ENCODE assay signal across 8 cellular contexts in genomic region chr4:38856046-38856445, GRCh38. TPM values are rescaled to one million over a fixed set of nuclear protein-coding genes. Genes with fewer than 3 reads are reported as not detected.
A peak's percentile ranks its signal among the peaks of the same experiment; 100 is the strongest.
DNase-seq lines count a peak whose midpoint lies in the region; ATAC-seq lines count a peak whose summit lies in the region.

No MANE protein-coding gene starts in this region.

- no peak for DNase-seq in CD4-positive, alpha-beta memory T cell
- DNase-seq in KBM-7 (peak; percentile 64), NCI-H226 (no peak), DMS153 treated with DMSO at 0.1 percent for 48 hours (lab: John Stamatoyannopoulos, UW; ENCODE audit: unreplicated experiment) (no peak), cerebellum (ENCODE audit: low spot score) (no peak)
- DNase-seq in activated naive CD8-positive, alpha-beta T cell treated with anti-CD3 and anti-CD28 coated beads, Interleukin-2, amount 10 ng/mL, durations not matched to agents 7 days and 5 days = no peak

- H3K9me3 ChIP-seq in CD4-positive, alpha-beta memory T cell (ENCODE audit: control insufficient read depth in 1 of 2, low read length in 2 of 2) = no peaks in the 10 kb centered on the region
- H3K9me3 ChIP-seq in mononuclear cell (ENCODE audit: low read depth, low read length) = no peaks in the 10 kb centered on the region

- no peaks in the 10 kb centered on the region for H3K27me3 ChIP-seq in CD4-positive, alpha-beta memory T cell (ENCODE audit: insufficient read depth, low read length)
- H3K27me3 ChIP-seq in mononuclear cell (ENCODE audit: insufficient read depth, low read length) = no peaks in the 10 kb centered on the region

- CTCF ChIA-PET in CD4-positive, alpha-beta memory T cell (lab: Charles Lee; ENCODE audit: partially characterized antibody) = interaction anchor here (0.8 to 4.1 kb wide), 15 partner anchors 9 to 793 kb away, joined by 3 to 90 read pairs (median 4); partner anchors contain the start of genes TLR1 and TLR10

- ATAC-seq in activated naive CD8-positive, alpha-beta T cell treated with anti-CD3 and anti-CD28 coated beads, Interleukin-2, amount 10 ng/mL, durations not matched to agents 7 days and 5 days (ENCODE audit: low read depth) = peak; percentile 53
- ATAC-seq in HG03196 (IDR thresholded peaks at IDR 0.05; ENCODE audit: unreplicated experiment) = no peak

- H3K4me1 Mint-ChIP-seq in CD4-positive, alpha-beta memory T cell = peaks cover 23 to 35% (median 31%) of the 10 kb centered on the region in 4 donors
- peaks cover 33% of the 10 kb centered on the region for H3K4me1 Mint-ChIP-seq in activated naive CD8-positive, alpha-beta T cell treated with anti-CD3 and anti-CD28 coated beads, Interleukin-2, amount 10 ng/mL, durations not matched to agents 7 days and 5 days

- in situ Hi-C loops in KBM-7 (cut with MboI; ENCODE audit: low pct_unique_long_range_greater_than_20kb, low sequenced_read_pairs) = loop anchor here (25.0 kb wide), 1 partner anchor 94 kb away; no protein-coding TSS in a partner anchor

- peaks cover 0 to 13% (median 0%) of the 10 kb centered on the region in 8 donors for H3K9me3 Mint-ChIP-seq in CD4-positive, alpha-beta memory T cell
- H3K9me3 Mint-ChIP-seq in activated naive CD8-positive, alpha-beta T cell treated with anti-CD3 and anti-CD28 coated beads, Interleukin-2, amount 10 ng/mL, durations not matched to agents 7 days and 5 days = peaks cover 1% of the 10 kb centered on the region

- no peaks in the 10 kb centered on the region for H3K36me3 ChIP-seq in CD4-positive, alpha-beta memory T cell (ENCODE audit: insufficient read depth, low read length)

- peak overlapping the region; percentile 4 to 43 for H3K4me3 ChIP-seq in CD4-positive, alpha-beta memory T cell (ENCODE audit: low read length in 2 of 2)
- peak overlapping the region; percentile 48 for H3K4me3 ChIP-seq in mononuclear cell (ENCODE audit: low read length)

- peak overlapping the region; percentile 33 for H3K27ac ChIP-seq in CD4-positive, alpha-beta memory T cell (ENCODE audit: low read depth, low read length)

- H3K27me3 Mint-ChIP-seq in CD4-positive, alpha-beta memory T cell = no peaks in the 10 kb centered on the region
- H3K27me3 Mint-ChIP-seq in activated naive CD8-positive, alpha-beta T cell treated with anti-CD3 and anti-CD28 coated beads, Interleukin-2, amount 10 ng/mL, durations not matched to agents 7 days and 5 days = no peaks in the 10 kb centered on the region

- H3K4me1 ChIP-seq in CD4-positive, alpha-beta memory T cell (ENCODE audit: insufficient read depth, low read length) = peaks cover 30% of the 10 kb centered on the region
- H3K4me1 ChIP-seq in mononuclear cell (ENCODE audit: insufficient read depth, low read length) = peaks cover 45% of the 10 kb centered on the region

- H3K27ac Mint-ChIP-seq in CD4-positive, alpha-beta memory T cell = peak overlapping the region; percentile 79 to 88 (median 84)
- H3K27ac Mint-ChIP-seq in activated naive CD8-positive, alpha-beta T cell treated with anti-CD3 and anti-CD28 coated beads, Interleukin-2, amount 10 ng/mL, durations not matched to agents 7 days and 5 days = peak overlapping the region; percentile 91

- POLR2A ChIA-PET in CD4-positive, alpha-beta memory T cell (lab: Charles Lee; ENCODE audit: partially characterized antibody) = interaction anchor here (0.8 to 1.7 kb wide), 12 partner anchors 9 to 202 kb away, joined by 3 to 24 read pairs (median 4); partner anchors contain the start of genes TLR1 and TLR10
- POLR2A ChIA-PET in activated naive CD8-positive, alpha-beta T cell treated with anti-CD3 and anti-CD28 coated beads, Interleukin-2, amount 10 ng/mL, durations not matched to agents 7 days and 5 days (lab: Charles Lee) = interaction anchor here (0.7 to 1.7 kb wide), 4 partner anchors 52 to 96 kb away, joined by 3 to 6 read pairs (median 4); partner anchors contain the start of gene TLR1

- peak overlapping the region; percentile 74 to 87 (median 81) for H3K4me3 Mint-ChIP-seq in CD4-positive, alpha-beta memory T cell
- peak overlapping the region; percentile 79 for H3K4me3 Mint-ChIP-seq in activated naive CD8-positive, alpha-beta T cell treated with anti-CD3 and anti-CD28 coated beads, Interleukin-2, amount 10 ng/mL, durations not matched to agents 7 days and 5 days

- H3K36me3 Mint-ChIP-seq in CD4-positive, alpha-beta memory T cell = peaks cover 0 to 4% of the 10 kb centered on the region in 2 donors
- H3K36me3 Mint-ChIP-seq in activated naive CD8-positive, alpha-beta T cell treated with anti-CD3 and anti-CD28 coated beads, Interleukin-2, amount 10 ng/mL, durations not matched to agents 7 days and 5 days = peaks cover 6% of the 10 kb centered on the region

- intact Hi-C loops in CD4-positive, alpha-beta memory T cell (cut with micrococcal nuclease) = loop anchor here (1.0 to 5.0 kb wide), 6 partner anchors 18 to 794 kb away; partner anchors contain the start of genes TLR1 and TLR10

RNA-seq across cellular contexts. Expression of gene TLR6, which starts 0.6 kb away (rescaled TPM):
- total RNA-seq in CD4-positive, alpha-beta memory T cell = 1 to 10 TPM; 7.3 to 7.7 TPM
- under 1 TPM; 0.03 to 0.89 TPM for polyA plus RNA-seq in CD4-positive, alpha-beta memory T cell
- 1 to 10 TPM; 4.8 to 5.9 TPM for total RNA-seq in activated naive CD8-positive, alpha-beta T cell treated with anti-CD3 and anti-CD28 coated beads, Interleukin-2, amount 10 ng/mL, durations not matched to agents 7 days and 5 days
- total RNA-seq in mononuclear cell (9.2 TPM), cerebellum (3.0 TPM)

RNA-seq across cellular contexts. Expression of gene FAM114A1, which starts 11.6 kb away (rescaled TPM):
- total RNA-seq in CD4-positive, alpha-beta memory T cell = under 1 TPM; 0.09 to 0.44 TPM
- polyA plus RNA-seq in CD4-positive, alpha-beta memory T cell = under 1 TPM in 1 of 2 donors, not detected in 1; 0.64 TPM
- under 1 TPM; 0.33 to 0.34 TPM for total RNA-seq in activated naive CD8-positive, alpha-beta T cell treated with anti-CD3 and anti-CD28 coated beads, Interleukin-2, amount 10 ng/mL, durations not matched to agents 7 days and 5 days
- total RNA-seq in mononuclear cell (2.2 TPM), cerebellum (12.0 TPM)

RNA-seq across cellular contexts. Expression of gene TLR1, which starts 51.5 kb away (rescaled TPM):
- total RNA-seq in CD4-positive, alpha-beta memory T cell = 10 to 100 TPM; 20.6 to 24.3 TPM
- 10 to 100 TPM; 16.2 to 19.2 TPM for polyA plus RNA-seq in CD4-positive, alpha-beta memory T cell
- total RNA-seq in activated naive CD8-positive, alpha-beta T cell treated with anti-CD3 and anti-CD28 coated beads, Interleukin-2, amount 10 ng/mL, durations not matched to agents 7 days and 5 days = 10 to 100 TPM; 14.9 to 17.2 TPM
- total RNA-seq in mononuclear cell (71.5 TPM), cerebellum (3.8 TPM)
